In genomic region chr9:134738869-134739659, GRCh38 we compare ENCODE assay signal across 8 cellular contexts.
A peak's percentile ranks its signal among the peaks of the same experiment; 100 is the strongest.
DNase-seq lines count a peak whose midpoint lies in the region; ATAC-seq, FAIRE-seq and TF ChIP-seq lines count a peak whose summit lies in the region.

No MANE protein-coding gene starts in this region.

- CTCF ChIA-PET in MCF 10A (lab: Yijun Ruan, JAX), result interaction anchor here (0.7 to 3.7 kb wide), 15 partner anchors 12 to 290 kb away, joined by 3 to 32 read pairs (median 4); no protein-coding TSS in a partner anchor

- no peak for FAIRE-seq in kidney (lab: Jason Lieb, UNC)

- no peaks in the 10 kb centered on the region for H3K4me1 Mint-ChIP-seq in MCF 10A (ENCODE audit: insufficient read depth, unreplicated experiment)

- intact Hi-C loops in MCF 10A (cut with micrococcal nuclease), result loop anchor here (1.0 kb wide), 2 partner anchors 41 to 290 kb away; no protein-coding TSS in a partner anchor
- intact Hi-C loops in kidney (cut with DNase I), result loop anchor here (5.0 kb wide), 1 partner anchor 292 kb away; no protein-coding TSS in a partner anchor

- H3K4me3 ChIP-seq in SU-DHL-6 (ENCODE audit: insufficient read depth, low read length, poor library complexity, severe bottlenecking) (no peak overlapping the region), kidney (ENCODE audit: low read length in 2 of 2) (no peak overlapping the region)

- ATAC-seq in HG02610 (IDR thresholded peaks at IDR 0.05; ENCODE audit: unreplicated experiment), result no peak

- H3K27ac ChIP-seq in SU-DHL-6 (ENCODE audit: low read depth, low read length) (no peak overlapping the region), kidney (ENCODE audit: low read depth in 2 of 2, low read length in 2 of 2) (no peak overlapping the region)

- peaks cover 73% of the 10 kb centered on the region for H3K27me3 Mint-ChIP-seq in MCF 10A (ENCODE audit: insufficient read depth, unreplicated experiment)

- no peak overlapping the region for H3K9ac ChIP-seq in SU-DHL-6 (ENCODE audit: low read length)
- H3K9ac ChIP-seq in kidney (ENCODE audit: low read length in 2 of 2), result no peak overlapping the region

- no peak overlapping the region for H3K27ac Mint-ChIP-seq in MCF 10A (ENCODE audit: low read depth, unreplicated experiment)

- H3K9me2 ChIP-seq in SU-DHL-6 (replicated peaks; ENCODE audit: insufficient read depth, low read length), result no peaks in the 10 kb centered on the region

- no TSS peak for BruUV-seq in MCF 10A (replicated peaks; lab: Mats Ljungman, UMichigan)

- H3K9me3 ChIP-seq in SU-DHL-6 (ENCODE audit: insufficient read depth, low read length), result no peaks in the 10 kb centered on the region
- H3K9me3 ChIP-seq in kidney (ENCODE audit: control insufficient read depth in 1 of 2, low read length in 2 of 2), result no peaks in the 10 kb centered on the region

- TF ChIP-seq CTCF in SU-DHL-6 (IDR thresholded peaks at IDR 0.05; ENCODE audit: insufficient read depth, low read length, poor library complexity, severe bottlenecking), result peak; percentile 28
- TF ChIP-seq CTCF in MCF 10A (IDR thresholded peaks at IDR 0.05; ENCODE audit: unreplicated experiment), result peak; percentile 88
- TF ChIP-seq CTCF in kidney (IDR thresholded peaks at IDR 0.05; ENCODE audit: borderline replicate concordance, extremely low read depth, insufficient read depth), result peak; percentile 92

- no peaks in the 10 kb centered on the region for H4K20me1 ChIP-seq in SU-DHL-6 (ENCODE audit: low read depth, low read length)

- H3K4me2 ChIP-seq in SU-DHL-6 (ENCODE audit: low read depth, low read length, poor library complexity, severe bottlenecking), result no peak overlapping the region

- H2AFZ ChIP-seq in SU-DHL-6 (ENCODE audit: low read depth, low read length, severe bottlenecking), result no peak overlapping the region

- no peaks in the 10 kb centered on the region for H3K4me1 ChIP-seq in kidney (ENCODE audit: control insufficient read depth in 1 of 2, insufficient read depth in 1 of 2, low read depth in 1 of 2, low read length in 2 of 2)

- H3K36me3 ChIP-seq in SU-DHL-6 (ENCODE audit: low read length), result no peaks in the 10 kb centered on the region
- no peaks in the 10 kb centered on the region for H3K36me3 ChIP-seq in kidney (ENCODE audit: control insufficient read depth in 1 of 2, insufficient read depth in 2 of 2, low read length in 2 of 2)

- H3F3A ChIP-seq in SU-DHL-6 (ENCODE audit: insufficient read depth), result no peaks in the 10 kb centered on the region

- no peaks in the 10 kb centered on the region for H3K9me3 Mint-ChIP-seq in MCF 10A (ENCODE audit: unreplicated experiment)

- POLR2A ChIA-PET in MCF 10A (lab: Yijun Ruan, JAX), result interaction anchor here (0.7 to 1.0 kb wide), 2 partner anchors 36 to 41 kb away, joined by 3 to 4 read pairs; no protein-coding TSS in a partner anchor

- H3K36me3 Mint-ChIP-seq in MCF 10A (ENCODE audit: insufficient read depth, unreplicated experiment), result no peaks in the 10 kb centered on the region

- no peaks in the 10 kb centered on the region for H3K27me3 ChIP-seq in SU-DHL-6 (ENCODE audit: low read length)

- DNase-seq in COLO668 (lab: John Stamatoyannopoulos, UW; ENCODE audit: unreplicated experiment) (peak; percentile 33), HK-2 (ENCODE audit: unreplicated experiment) (peak; percentile 69), MCF 10A (ENCODE audit: unreplicated experiment) (peak; percentile 62), kidney (no peak), KG1 (lab: John Stamatoyannopoulos, UW) (no peak)
- DNase-seq in stimulated activated CD4-positive, alpha-beta T cell treated with anti-CD3 and anti-CD28 coated beads, Interleukin-2, amount 100 ng/mL, for 48 hours, result peak; percentile 37 to 44

- H3K79me2 ChIP-seq in SU-DHL-6 (ENCODE audit: insufficient read depth, low read length), result no peaks in the 10 kb centered on the region

- H3K4me3 Mint-ChIP-seq in MCF 10A (ENCODE audit: unreplicated experiment), result no peak overlapping the region

Comparison
In these comparisons a context has a peak if more than half of its experiments do, and no peak if none do; other contexts are left out.
1. DNase-seq: peak in COLO668 (single experiment), HK-2 (single experiment), MCF 10A (single experiment) and stimulated activated CD4-positive, alpha-beta T cell treated with anti-CD3 and anti-CD28 coated beads, Interleukin-2, amount 100 ng/mL, for 48 hours (2 of 2); none in kidney (single experiment) and KG1 (single experiment).
2. CTCF ChIP-seq: peak in every context shown above with its lines; median percentile 92 in kidney; 88 in MCF 10A; 28 in SU-DHL-6.